In genomic region chr6:21134401-21134800, GRCh38 we compare ENCODE assay signal across 18 cellular contexts.
A peak's percentile ranks its signal among the peaks of the same experiment; 100 is the strongest.
DNase-seq lines count a peak whose midpoint lies in the region; ATAC-seq, FAIRE-seq and TF ChIP-seq lines count a peak whose summit lies in the region.
"Had no signal": no experiment of that assay in that cellular context is flagged by ENCODE, and none has a peak within 500 bp of the region (broad histone marks: within the 10 kb centered on the region; RNA-seq: fewer than 3 reads in every experiment).

No MANE protein-coding gene starts in this region.

- H3K4me3 Mint-ChIP-seq in glutamatergic neuron (ENCODE audit: unreplicated experiment) (peak overlapping the region; percentile 43), neural crest cell (peak overlapping the region; percentile 52)
- no peak overlapping the region for H3K4me3 Mint-ChIP-seq in stimulated activated effector memory CD8-positive, alpha-beta T cell treated with anti-CD3 and anti-CD28 coated beads, Interleukin-12 subunit alpha, Interleukin-12 subunit beta, amount 100 ng/mL, for 72 hours
- H3K4me3 Mint-ChIP-seq: B cell; CD4-positive, alpha-beta memory T cell had no signal

- FAIRE-seq in D721Med (lab: Jason Lieb, UNC): peak; percentile 73
- FAIRE-seq: GM12878, GM18507, H1, HepG2 had no signal

- no peaks in the 10 kb centered on the region for H3K36me3 ChIP-seq in SK-N-MC (ENCODE audit: insufficient read depth, low read length)
- H3K36me3 ChIP-seq: HAP-1 had no signal

- DNase-seq in D721Med (ENCODE audit: insufficient read length, low spot score) (no peak), SK-N-MC (ENCODE audit: low read depth, low spot score) (no peak), glutamatergic neuron (no peak), neural crest cell (ENCODE audit: low read depth, low spot score) (no peak), NCI-H2227 (lab: John Stamatoyannopoulos, UW; ENCODE audit: unreplicated experiment) (no peak), iPS-NIHi7 (ENCODE audit: extremely low spot score) (no peak), DMS79 (lab: John Stamatoyannopoulos, UW) (no peak)
- DNase-seq in stimulated activated effector memory CD8-positive, alpha-beta T cell treated with anti-CD3 and anti-CD28 coated beads, Interleukin-12 subunit alpha, Interleukin-12 subunit beta, amount 100 ng/mL, for 72 hours (ENCODE audit: low spot score in 2 of 2): no peak
- DNase-seq: ACHN; CD4-positive, alpha-beta memory T cell; GF-D8 had no signal

- H3K27ac ChIP-seq in SK-N-MC: peak overlapping the region; percentile 80
- H3K27ac ChIP-seq: C4-2B had no signal

- no peaks in the 10 kb centered on the region for H3K9me3 ChIP-seq in SK-N-MC (ENCODE audit: low read depth, low read length)
- H3K9me3 ChIP-seq: HAP-1 had no signal

- no peak overlapping the region for H3K9ac ChIP-seq in SK-N-MC (ENCODE audit: insufficient read length)

- TF ChIP-seq CTCF in D721Med (IDR thresholded peaks at IDR 0.05; ENCODE audit: insufficient read depth, missing control alignments) (no peak), glutamatergic neuron (IDR thresholded peaks at IDR 0.05; ENCODE audit: partially characterized antibody, unreplicated experiment) (no peak), neural crest cell (conservative IDR thresholded peaks at IDR 0.05) (no peak)

- no peaks in the 10 kb centered on the region for H3K36me3 Mint-ChIP-seq in glutamatergic neuron (ENCODE audit: unreplicated experiment)
- H3K36me3 Mint-ChIP-seq in neural crest cell (ENCODE audit: low read depth): no peaks in the 10 kb centered on the region
- no peaks in the 10 kb centered on the region for H3K36me3 Mint-ChIP-seq in stimulated activated effector memory CD8-positive, alpha-beta T cell treated with anti-CD3 and anti-CD28 coated beads, Interleukin-12 subunit alpha, Interleukin-12 subunit beta, amount 100 ng/mL, for 72 hours

- H3K4me3 ChIP-seq in SK-N-MC: peak overlapping the region; percentile 64
- H3K4me3 ChIP-seq: GM12878, HAP-1 had no signal

- H3K27me3 Mint-ChIP-seq in glutamatergic neuron (ENCODE audit: unreplicated experiment): no peaks in the 10 kb centered on the region
- H3K27me3 Mint-ChIP-seq in neural crest cell (ENCODE audit: low read depth): no peaks in the 10 kb centered on the region
- H3K27me3 Mint-ChIP-seq: B cell; CD4-positive, alpha-beta memory T cell had no signal

- no peak for ATAC-seq in stimulated activated effector memory CD8-positive, alpha-beta T cell treated with anti-CD3 and anti-CD28 coated beads, Interleukin-12 subunit alpha, Interleukin-12 subunit beta, amount 100 ng/mL, for 72 hours
- ATAC-seq: GM12878, HepG2 had no signal

- peaks cover 3% of the 10 kb centered on the region for H3K9me3 Mint-ChIP-seq in glutamatergic neuron (ENCODE audit: unreplicated experiment)
- no peaks in the 10 kb centered on the region for H3K9me3 Mint-ChIP-seq in neural crest cell
- H3K9me3 Mint-ChIP-seq in stimulated activated effector memory CD8-positive, alpha-beta T cell treated with anti-CD3 and anti-CD28 coated beads, Interleukin-12 subunit alpha, Interleukin-12 subunit beta, amount 100 ng/mL, for 72 hours: no peaks in the 10 kb centered on the region
- H3K9me3 Mint-ChIP-seq: CD4-positive, alpha-beta memory T cell had no signal

- H3K27ac Mint-ChIP-seq in glutamatergic neuron (ENCODE audit: unreplicated experiment) (peak overlapping the region; percentile 84), neural crest cell (ENCODE audit: unreplicated experiment) (no peak overlapping the region)
- no peak overlapping the region for H3K27ac Mint-ChIP-seq in stimulated activated effector memory CD8-positive, alpha-beta T cell treated with anti-CD3 and anti-CD28 coated beads, Interleukin-12 subunit alpha, Interleukin-12 subunit beta, amount 100 ng/mL, for 72 hours
- H3K27ac Mint-ChIP-seq: B cell had no signal

- peaks cover 69% of the 10 kb centered on the region for H3K4me1 Mint-ChIP-seq in glutamatergic neuron (ENCODE audit: low read depth, unreplicated experiment)
- H3K4me1 Mint-ChIP-seq in neural crest cell: peaks cover 82% of the 10 kb centered on the region
- H3K4me1 Mint-ChIP-seq in stimulated activated effector memory CD8-positive, alpha-beta T cell treated with anti-CD3 and anti-CD28 coated beads, Interleukin-12 subunit alpha, Interleukin-12 subunit beta, amount 100 ng/mL, for 72 hours: no peaks in the 10 kb centered on the region
- H3K4me1 Mint-ChIP-seq: CD4-positive, alpha-beta memory T cell had no signal
